ENCODE assay signal across 16 cellular contexts in genomic region chr7:110386914-110387313, GRCh38.
A peak's percentile ranks its signal among the peaks of the same experiment; 100 is the strongest.
DNase-seq lines count a peak whose midpoint lies in the region; ATAC-seq and TF ChIP-seq lines count a peak whose summit lies in the region.
"Had no signal": no experiment of that assay in that cellular context is flagged by ENCODE, and none has a peak within 500 bp of the region (broad histone marks: within the 10 kb centered on the region; RNA-seq: fewer than 3 reads in every experiment).

No MANE protein-coding gene starts in this region.

- H3K9me2 ChIP-seq in HCT116 (ENCODE audit: insufficient read depth) = no peaks in the 10 kb centered on the region

- no TSS peak for BruUV-seq in HCT116 (replicated peaks; lab: Mats Ljungman, UMichigan)

- TF ChIP-seq RAD21 in HCT116 (IDR thresholded peaks at IDR 0.05; ENCODE audit: low read depth) = no peak

- ATAC-seq in HCT116 (peak; percentile 98), gastroesophageal sphincter (no peak)
- ATAC-seq: GM12878, T-cell had no signal

- H3K27ac ChIP-seq in HCT116 (ENCODE audit: low read depth, low read length) (no peak overlapping the region), gastroesophageal sphincter (no peak overlapping the region), substantia nigra (ENCODE audit: low read depth, low read length, poor library complexity, severe bottlenecking) (no peak overlapping the region)
- H3K27ac ChIP-seq: tibial artery had no signal

- DNase-seq in HCT116 (ENCODE audit: low read depth, low spot score) (peak; percentile 84), RPMI7951 (ENCODE audit: low read depth) (peak; percentile 0), fibroblast of pulmonary artery (ENCODE audit: low read depth) (peak; percentile 1), skeletal muscle cell (ENCODE audit: low read depth) (peak; percentile 1), substantia nigra (lab: John Stamatoyannopoulos, UW) (no peak), retina (no peak)
- DNase-seq: activated effector memory CD4-positive, alpha-beta T cell treated with anti-CD3 and anti-CD28 coated beads, Interleukin-2, amount 50 U/mL, for 16 hours; caudate nucleus; DMS153; erythroblast; NCI-H1436; T-cell; tibial artery had no signal

- peak overlapping the region; percentile 67 for H3K4me2 ChIP-seq in HCT116 (ENCODE audit: low read length)
- H3K4me2 ChIP-seq: smooth muscle cell had no signal

- TF ChIP-seq EP300 in gastroesophageal sphincter (IDR thresholded peaks at IDR 0.05) = no peak

- H4K20me1 ChIP-seq in HCT116 (ENCODE audit: insufficient read depth) = no peaks in the 10 kb centered on the region

- TF ChIP-seq CTCF in HCT116 (IDR thresholded peaks at IDR 0.05 in 2 of 3, conservative IDR thresholded peaks at IDR 0.05 in 1 of 3; ENCODE audit: borderline replicate concordance in 1 of 3, insufficient read depth in 1 of 3, low read depth in 2 of 3, low read length in 2 of 3) (no peak), fibroblast of pulmonary artery (IDR thresholded peaks at IDR 0.05; ENCODE audit: low read length, missing control alignments) (no peak), gastroesophageal sphincter (IDR thresholded peaks at IDR 0.05) (no peak)

- 45 to 59% methylated on average over 2 of the region's 2 CpGs for WGBS in gastroesophageal sphincter (ENCODE audit: low coverage in 1 of 2), 2 donors

- no peak for TF ChIP-seq POLR2A in HCT116 (IDR thresholded peaks at IDR 0.05; ENCODE audit: borderline replicate concordance, extremely low read depth, insufficient read depth, insufficient read length)
- no peak for TF ChIP-seq POLR2A in gastroesophageal sphincter (IDR thresholded peaks at IDR 0.05)

- H3K9ac ChIP-seq in HCT116 (ENCODE audit: low read length) = no peak overlapping the region

- H3K27me3 ChIP-seq in HCT116 (ENCODE audit: insufficient read depth, low read length) (no peaks in the 10 kb centered on the region), gastroesophageal sphincter (no peaks in the 10 kb centered on the region)
- H3K27me3 ChIP-seq: tibial artery had no signal

- H3K4me3 ChIP-seq in HCT116 (replicated peaks in 1 of 2; ENCODE audit: low read depth in 1 of 2, low read length in 2 of 2) = no peak overlapping the region
- no peak overlapping the region for H3K4me3 ChIP-seq in fibroblast of pulmonary artery (replicated peaks; ENCODE audit: low read depth, low read length)
- no peak overlapping the region for H3K4me3 ChIP-seq in skeletal muscle cell (ENCODE audit: low read depth, low read length)
- no peak overlapping the region for H3K4me3 ChIP-seq in gastroesophageal sphincter
- H3K4me3 ChIP-seq: GM12878, smooth muscle cell, tibial artery had no signal

- H3K9me3 ChIP-seq in HCT116 (ENCODE audit: control insufficient read depth in 1 of 2, insufficient read depth in 1 of 2, low read depth in 1 of 2, low read length in 2 of 2) (no peaks in the 10 kb centered on the region), gastroesophageal sphincter (no peaks in the 10 kb centered on the region)
- H3K9me3 ChIP-seq: tibial artery had no signal

- RAD21 ChIA-PET in HCT116 (lab: Charles Lee; ENCODE audit: low non-redundant PET in 1 of 2, low total read pairs in 2 of 2, uncharacterized antibody in 2 of 2, unreplicated experiment in 2 of 2) = no interaction called here

- H3K4me1 ChIP-seq in HCT116 (ENCODE audit: control insufficient read depth in 1 of 2, insufficient read depth in 2 of 2, low read length in 2 of 2) (peaks cover 15 to 30% of the 10 kb centered on the region in 2 experiments), gastroesophageal sphincter (no peaks in the 10 kb centered on the region)
- H3K4me1 ChIP-seq: tibial artery had no signal

- POLR2A ChIA-PET in HCT116 (lab: Charles Lee) = no interaction called here

- intact Hi-C loops in HCT116 (cut with micrococcal nuclease) = no loop called here

- CTCF ChIA-PET in HCT116 (lab: Charles Lee) = no interaction called here

- no peaks in the 10 kb centered on the region for H3K79me2 ChIP-seq in HCT116 (ENCODE audit: insufficient read depth, low read length)

- no peaks in the 10 kb centered on the region for H3K36me3 ChIP-seq in HCT116 (ENCODE audit: control insufficient read depth in 1 of 2, insufficient read depth in 2 of 2, low read length in 2 of 2)
- H3K36me3 ChIP-seq in gastroesophageal sphincter = no peaks in the 10 kb centered on the region
- H3K36me3 ChIP-seq: tibial artery had no signal

- H2AFZ ChIP-seq in HCT116 (ENCODE audit: low read depth, low read length, poor library complexity, severe bottlenecking) = peak overlapping the region; percentile 93

TF ChIP-seq in HCT116, 20 proteins besides CTCF, POLR2A, EP300 and RAD21:
- TF ChIP-seq POLR2AphosphoS5 (IDR thresholded peaks at IDR 0.05; ENCODE audit: low read depth, low read length) = peak; percentile 28; the same call in 1 of the 2 replicates
- TF ChIP-seq EGR1 (IDR thresholded peaks at IDR 0.05; ENCODE audit: low read depth) = no peak
- no peak for TF ChIP-seq SRF (IDR thresholded peaks at IDR 0.05; ENCODE audit: low read depth)
- peak; percentile 71 for TF ChIP-seq FOSL1 (IDR thresholded peaks at IDR 0.05; ENCODE audit: low read depth)
- TF ChIP-seq SIN3A (IDR thresholded peaks at IDR 0.05; ENCODE audit: low read depth) = peak; percentile 46; the same call in 1 of the 2 replicates
- no peak for TF ChIP-seq EZH2phosphoT487 (IDR thresholded peaks at IDR 0.05; ENCODE audit: borderline replicate concordance)
- TF ChIP-seq REST (IDR thresholded peaks at IDR 0.05; ENCODE audit: low read depth) = no peak
- TF ChIP-seq CEBPB (IDR thresholded peaks at IDR 0.05; ENCODE audit: low read depth) = peak; percentile 13; the same call in 1 of the 2 replicates
- TF ChIP-seq, protein P1, sequence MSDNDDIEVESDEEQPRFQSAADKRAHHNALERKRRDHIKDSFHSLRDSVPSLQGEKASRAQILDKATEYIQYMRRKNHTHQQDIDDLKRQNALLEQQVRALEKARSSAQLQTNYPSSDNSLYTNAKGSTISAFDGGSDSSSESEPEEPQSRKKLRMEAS (IDR thresholded peaks at IDR 0.05) = 0 out of 2 replicates have a peak, but pooled peaks have one; percentile 18
- TF ChIP-seq, protein P2, sequence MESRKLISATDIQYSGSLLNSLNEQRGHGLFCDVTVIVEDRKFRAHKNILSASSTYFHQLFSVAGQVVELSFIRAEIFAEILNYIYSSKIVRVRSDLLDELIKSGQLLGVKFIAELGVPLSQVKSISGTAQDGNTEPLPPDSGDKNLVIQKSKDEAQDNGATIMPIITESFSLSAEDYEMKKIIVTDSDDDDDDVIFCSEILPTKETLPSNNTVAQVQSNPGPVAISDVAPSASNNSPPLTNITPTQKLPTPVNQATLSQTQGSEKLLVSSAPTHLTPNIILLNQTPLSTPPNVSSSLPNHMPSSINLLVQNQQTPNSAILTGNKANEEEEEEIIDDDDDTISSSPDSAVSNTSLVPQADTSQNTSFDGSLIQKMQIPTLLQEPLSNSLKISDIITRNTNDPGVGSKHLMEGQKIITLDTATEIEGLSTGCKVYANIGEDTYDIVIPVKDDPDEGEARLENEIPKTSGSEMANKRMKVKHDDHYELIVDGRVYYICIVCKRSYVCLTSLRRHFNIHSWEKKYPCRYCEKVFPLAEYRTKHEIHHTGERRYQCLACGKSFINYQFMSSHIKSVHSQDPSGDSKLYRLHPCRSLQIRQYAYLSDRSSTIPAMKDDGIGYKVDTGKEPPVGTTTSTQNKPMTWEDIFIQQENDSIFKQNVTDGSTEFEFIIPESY (IDR thresholded peaks at IDR 0.05; ENCODE audit: extremely low read depth, insufficient replicate concordance, low read length) = no peak
- no peak for TF ChIP-seq ZNF274 (IDR thresholded peaks at IDR 0.05; ENCODE audit: low read depth, low read length)
- TF ChIP-seq SP1 (IDR thresholded peaks at IDR 0.05; ENCODE audit: low read depth) = peak; percentile 63
- no peak for TF ChIP-seq EZH2 (IDR thresholded peaks at IDR 0.05)
- TF ChIP-seq JUND (IDR thresholded peaks at IDR 0.05) = peak; percentile 65; the same call in 1 of the 2 replicates
- TF ChIP-seq ZFX (IDR thresholded peaks at IDR 0.05) = no peak
- peak; percentile 24 for TF ChIP-seq YY1 (IDR thresholded peaks at IDR 0.05; ENCODE audit: extremely low read depth, insufficient replicate concordance, low read depth, low read length)
- TF ChIP-seq, protein P3, sequence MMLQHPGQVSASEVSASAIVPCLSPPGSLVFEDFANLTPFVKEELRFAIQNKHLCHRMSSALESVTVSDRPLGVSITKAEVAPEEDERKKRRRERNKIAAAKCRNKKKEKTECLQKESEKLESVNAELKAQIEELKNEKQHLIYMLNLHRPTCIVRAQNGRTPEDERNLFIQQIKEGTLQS (IDR thresholded peaks at IDR 0.05) = no peak
- TF ChIP-seq ELF1 (IDR thresholded peaks at IDR 0.05; ENCODE audit: borderline replicate concordance, low read depth) = no peak
- no peak for TF ChIP-seq TCF7L2 (IDR thresholded peaks at IDR 0.05; ENCODE audit: borderline replicate concordance, extremely low read depth, insufficient read depth, insufficient read length)
- TF ChIP-seq CBX3 (IDR thresholded peaks at IDR 0.05; ENCODE audit: low read depth) = peak; percentile 76; the same call in 1 of the 2 replicates
TF ChIP-seq in HCT116: peak in this region for 9.

Comparison
In these comparisons a context has a peak if more than half of its experiments do, and no peak if none do; other contexts are left out.
1. DNase-seq: peak in HCT116 (single experiment), RPMI7951 (single experiment), fibroblast of pulmonary artery (single experiment) and skeletal muscle cell (single experiment); none in substantia nigra (0 of 49) and retina (single experiment).